In the genomic region with DNA sequence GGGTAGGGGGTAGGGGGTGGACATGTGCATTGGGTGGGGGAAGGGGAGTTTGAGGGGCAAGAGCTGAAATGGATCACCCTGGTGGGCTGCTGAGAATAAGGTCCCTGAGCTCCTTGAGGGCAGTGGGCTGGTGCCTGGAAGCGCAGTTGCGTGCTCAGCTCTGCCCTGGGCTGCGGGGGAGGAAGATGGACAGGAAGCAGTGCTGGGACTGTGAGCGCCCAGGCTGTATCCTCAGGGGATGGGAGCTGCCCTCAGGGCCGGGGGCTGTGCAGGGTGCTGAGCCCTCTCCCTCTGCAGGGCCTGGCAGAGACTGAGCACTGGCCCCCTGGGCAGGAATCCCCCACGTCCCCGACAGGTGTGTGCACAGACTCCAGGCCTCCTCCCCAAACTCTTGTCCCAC, we compare ENCODE assay signal across 7 cellular contexts. TPM values are rescaled to one million over a fixed set of nuclear protein-coding genes. Genes with fewer than 3 reads are reported as not detected.
"Had no signal": no experiment of that assay in that cellular context is flagged by ENCODE, and none has a peak within 500 bp of the region (broad histone marks: within the 10 kb centered on the region; RNA-seq: fewer than 3 reads in every experiment).

No MANE protein-coding gene starts in this region.

- H3K4me3 ChIP-seq: GM23338, K562 had no signal

- H2AFZ ChIP-seq: GM23338 had no signal

- H3K4me2 ChIP-seq: GM23338 had no signal

- DNase-seq: H9, HCEC 1CT, HFFc6, IMR-90, KG1 had no signal

- ATAC-seq: GM23338, K562 had no signal

RNA-seq across cellular contexts. Expression of gene ZNF467, which starts 24.4 kb away (rescaled TPM):
- total RNA-seq: IMR-90 had no signal
